ENCODE assay signal across 8 cellular contexts in the genomic region with DNA sequence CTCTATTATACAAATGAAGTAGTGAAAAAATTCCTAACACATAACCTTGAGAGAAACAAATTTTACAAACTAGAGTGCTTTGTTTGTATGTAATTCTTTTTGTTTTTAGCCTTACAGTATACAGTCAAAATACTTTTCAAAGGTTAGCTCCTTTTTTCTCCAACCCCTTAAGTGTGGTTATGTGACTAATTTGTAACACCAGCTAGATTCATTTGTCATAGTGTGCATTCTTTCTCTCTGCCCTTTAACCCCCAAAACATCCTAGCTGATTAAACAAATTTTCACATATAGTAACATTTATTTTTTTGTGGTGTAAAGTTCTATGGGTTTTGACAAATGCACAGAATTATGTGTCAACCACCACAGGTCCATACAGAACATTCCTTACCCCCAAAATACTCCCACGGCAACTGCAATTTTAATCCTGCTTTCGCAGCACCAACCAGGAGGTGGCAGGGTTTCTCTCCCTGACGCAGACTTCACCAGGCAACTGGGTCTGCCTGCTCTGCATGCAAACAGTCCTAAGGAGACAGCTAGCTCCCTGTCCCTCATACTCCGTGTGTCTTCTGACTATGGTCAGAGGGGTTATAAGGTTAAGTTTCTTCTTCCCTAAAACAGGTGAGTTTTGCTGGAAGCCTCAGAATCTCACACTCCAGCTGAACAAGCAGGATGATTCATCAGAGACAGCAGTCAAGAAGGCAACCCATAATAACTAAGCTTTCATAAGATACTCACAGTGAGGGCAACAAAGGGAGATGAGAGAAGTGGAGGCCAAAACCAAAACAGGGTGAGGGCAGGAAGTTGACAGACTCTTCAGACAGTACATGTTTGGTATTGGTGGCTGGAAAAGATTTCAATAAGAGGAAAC. TPM values are rescaled to one million over a fixed set of nuclear protein-coding genes. Genes with fewer than 3 reads are reported as not detected.
A peak's percentile ranks its signal among the peaks of the same experiment; 100 is the strongest.
DNase-seq lines count a peak whose midpoint lies in the region; ATAC-seq, FAIRE-seq and TF ChIP-seq lines count a peak whose summit lies in the region.

No MANE protein-coding gene starts in this region.

- no peak for FAIRE-seq in kidney (lab: Jason Lieb, UNC)

- H3K9ac ChIP-seq in PC-3 (ENCODE audit: low read length), result no peak overlapping the region
- H3K9ac ChIP-seq in kidney (ENCODE audit: low read length in 2 of 2), result no peak overlapping the region

- intact Hi-C loops in PC-3 (cut with micrococcal nuclease), result loop anchor here (1.0 to 5.0 kb wide), 3 partner anchors 66 to 201 kb away; no protein-coding TSS in a partner anchor
- intact Hi-C loops in kidney (cut with DNase I), result no loop called here

- no peak overlapping the region for H3K27ac ChIP-seq in HEK293 (ENCODE audit: extremely low read depth, low read depth, low read length)
- no peak overlapping the region for H3K27ac ChIP-seq in PC-3 (ENCODE audit: low read length)
- H3K27ac ChIP-seq in kidney (ENCODE audit: low read depth in 2 of 2, low read length in 2 of 2), result no peak overlapping the region

- H3K79me2 ChIP-seq in PC-3 (ENCODE audit: low read length), result no peaks in the 10 kb centered on the region

- H3K9me2 ChIP-seq in PC-3 (replicated peaks; ENCODE audit: low read length), result no peaks in the 10 kb centered on the region

- peak; percentile 88 for ATAC-seq in PC-3
- no peak for ATAC-seq in HG03354 (IDR thresholded peaks at IDR 0.05; ENCODE audit: poor library complexity, severe bottlenecking, unreplicated experiment)
- ATAC-seq in GM18505 (IDR thresholded peaks at IDR 0.05; ENCODE audit: unreplicated experiment), result no peak

- H3K27me3 ChIP-seq in PC-3 (ENCODE audit: low read length), result no peaks in the 10 kb centered on the region

- H3K9me3 ChIP-seq in HEK293 (ENCODE audit: control insufficient read depth, insufficient read depth, low read depth, low read length) (no peaks in the 10 kb centered on the region), PC-3 (ENCODE audit: low read length) (no peaks in the 10 kb centered on the region), kidney (ENCODE audit: control insufficient read depth in 1 of 2, low read length in 2 of 2) (no peaks in the 10 kb centered on the region)

- CTCF ChIA-PET in HEK293 (lab: Yijun Ruan, JAX), result interaction anchor here (0.6 to 7.3 kb wide), 61 partner anchors 8 to 1626 kb away, joined by 3 to 71 read pairs (median 5); no protein-coding TSS in a partner anchor
- CTCF ChIA-PET in PC-3 (lab: Charles Lee), result interaction anchor here (0.6 to 1.5 kb wide), 6 partner anchors 15 to 218 kb away, joined by 3 to 18 read pairs (median 8); no protein-coding TSS in a partner anchor

- peak; percentile 39; the same call in 1 of the 2 replicates for TF ChIP-seq CTCF in HEK293 (tag by site-specific recombination; IDR thresholded peaks at IDR 0.05)
- TF ChIP-seq CTCF in PC-3 (conservative IDR thresholded peaks at IDR 0.05; ENCODE audit: low read depth, low read length), result peak; percentile 84
- TF ChIP-seq CTCF in kidney (IDR thresholded peaks at IDR 0.05; ENCODE audit: borderline replicate concordance, extremely low read depth, insufficient read depth), result peak; percentile 35

- POLR2A ChIA-PET in HEK293 (lab: Yijun Ruan, JAX), result interaction anchor here (0.9 to 1.1 kb wide), 2 partner anchors 25 to 66 kb away, joined by 3 to 4 read pairs; no protein-coding TSS in a partner anchor
- POLR2A ChIA-PET in PC-3 (lab: Charles Lee; ENCODE audit: unreplicated experiment), result interaction anchor here (0.6 kb wide), 1 partner anchor 109 kb away, joined by 7 read pairs; no protein-coding TSS in a partner anchor

- H4K20me1 ChIP-seq in PC-3 (ENCODE audit: low read length), result no peaks in the 10 kb centered on the region

- H3K4me2 ChIP-seq in PC-3 (ENCODE audit: low read length), result no peak overlapping the region

- H3K4me1 ChIP-seq in HEK293 (ENCODE audit: control insufficient read depth, insufficient read depth, low read length) (no peaks in the 10 kb centered on the region), PC-3 (ENCODE audit: insufficient read depth, low read length) (peaks cover 13% of the 10 kb centered on the region; the same call in 1 of the 2 replicates), kidney (ENCODE audit: control insufficient read depth in 1 of 2, insufficient read depth in 1 of 2, low read depth in 1 of 2, low read length in 2 of 2) (peaks cover 5 to 7% of the 10 kb centered on the region in 2 donors)

- peaks cover 0 to 7% of the 10 kb centered on the region in 2 experiments; a peak in 1 of 3 replicates for H3K36me3 ChIP-seq in HEK293 (ENCODE audit: control insufficient read depth in 2 of 2, insufficient read depth in 1 of 2, low read length in 2 of 2)
- no peaks in the 10 kb centered on the region for H3K36me3 ChIP-seq in PC-3 (ENCODE audit: low read depth, low read length)
- H3K36me3 ChIP-seq in kidney (ENCODE audit: control insufficient read depth in 1 of 2, insufficient read depth in 2 of 2, low read length in 2 of 2), result no peaks in the 10 kb centered on the region

- no peak overlapping the region for H2AFZ ChIP-seq in PC-3 (ENCODE audit: low read length)

- no TSS peak for BruUV-seq in PC-3 (replicated peaks; lab: Mats Ljungman, UMichigan)

- DNase-seq in DMS53 (lab: John Stamatoyannopoulos, UW) (peak; percentile 77), PC-3 (peak; percentile 64), brain pericyte (ENCODE audit: low read depth, low spot score) (peak; percentile 38), kidney (no peak)
- peak in 2 of 3 donors; percentile 8 to 31 for DNase-seq in stimulated activated CD4-positive, alpha-beta T cell treated with anti-CD3 and anti-CD28 coated beads, TNF-alpha, amount 100 ng/mL, for 48 hours (ENCODE audit: low read depth in 3 of 3)

- no peak for TF ChIP-seq POLR2A in GM18505 (IDR thresholded peaks at IDR 0.05; ENCODE audit: borderline replicate concordance, extremely low read depth, insufficient read depth, insufficient read length)

- no peaks in the 10 kb centered on the region for H3F3A ChIP-seq in PC-3 (ENCODE audit: low read length, unreplicated experiment)

- no peak overlapping the region for H3K4me3 ChIP-seq in HEK293 (ENCODE audit: low read depth, low read length)
- H3K4me3 ChIP-seq in PC-3 (ENCODE audit: low read length), result no peak overlapping the region
- no peak overlapping the region for H3K4me3 ChIP-seq in kidney (ENCODE audit: low read length in 2 of 2)

TF ChIP-seq in HEK293, 187 proteins besides CTCF, POLR2A, EP300 and RAD21:
- peak; percentile 45 for TF ChIP-seq ZBTB17 (tag by site-specific recombination; IDR thresholded peaks at IDR 0.05)
- TF ChIP-seq ZEB2 (tag by site-specific recombination; IDR thresholded peaks at IDR 0.05), result 0 out of 2 replicates have a peak, but pooled peaks have one; percentile 22
- peak; percentile 79 for TF ChIP-seq ZNF654 (tag by site-specific recombination; IDR thresholded peaks at IDR 0.05; ENCODE audit: low read depth)
- TF ChIP-seq ZXDB (tag by site-specific recombination; IDR thresholded peaks at IDR 0.05), result no peak
- no peak for TF ChIP-seq ZNF138 (tag by site-specific recombination; IDR thresholded peaks at IDR 0.05; ENCODE audit: borderline replicate concordance)

RNA-seq across cellular contexts. Expression of a gene that starts 44.5 kb away (rescaled TPM):
- total RNA-seq in PC-3 (2014; rRNA removed), result not detected in 2 replicates
- not detected for total RNA-seq in kidney
- polyA plus RNA-seq in kidney (ENCODE audit: insufficient read depth, low read depth, low replicate concordance), result not detected
